In the genomic region with DNA sequence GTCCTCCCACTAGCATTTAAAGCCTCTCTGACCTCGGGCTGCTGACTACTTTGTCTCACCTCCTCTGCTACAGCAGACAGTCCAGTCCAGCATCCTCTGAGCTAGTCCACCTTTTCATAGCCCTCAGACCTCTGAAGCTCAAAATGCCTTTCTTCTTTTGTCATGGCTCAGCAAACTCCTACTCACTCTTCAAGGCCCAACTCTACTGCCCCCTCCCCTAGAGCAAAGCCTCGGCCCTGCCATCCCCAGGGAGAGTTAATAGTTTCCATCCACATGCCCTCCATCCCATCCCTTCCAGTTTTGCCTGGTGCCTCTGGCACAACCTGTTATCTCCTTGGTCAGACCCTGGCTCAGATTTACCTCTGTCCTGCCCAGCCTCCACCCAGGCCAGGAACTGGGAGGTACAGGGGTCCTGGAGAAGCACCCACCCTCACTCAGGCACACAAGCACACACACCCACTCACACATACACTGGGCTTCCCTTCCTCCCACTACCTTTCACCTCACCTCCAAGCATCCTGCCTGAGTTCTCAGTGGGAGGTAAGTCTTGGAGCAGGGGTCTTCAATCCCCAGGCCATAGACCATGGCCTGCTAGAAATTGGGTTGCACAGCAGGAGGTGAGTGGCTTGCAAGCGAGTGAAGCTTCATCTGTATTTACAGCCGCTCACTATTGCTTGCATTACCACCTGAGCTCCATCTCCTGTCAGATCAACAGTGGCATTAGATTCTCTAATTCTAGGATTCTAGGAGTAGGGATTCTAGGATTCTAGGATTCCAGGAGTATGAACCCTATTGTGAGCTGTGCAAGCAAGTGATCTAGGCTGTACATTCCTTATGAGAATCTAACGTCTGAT, we compare ENCODE assay signal across 20 cellular contexts. TPM values are rescaled to one million over a fixed set of nuclear protein-coding genes. Genes with fewer than 3 reads are reported as not detected.
DNase-seq lines count a peak whose midpoint lies in the region; ATAC-seq, FAIRE-seq and TF ChIP-seq lines count a peak whose summit lies in the region.
"Had no signal": no experiment of that assay in that cellular context is flagged by ENCODE, and none has a peak within 500 bp of the region (broad histone marks: within the 10 kb centered on the region; RNA-seq: fewer than 3 reads in every experiment).

No MANE protein-coding gene starts in this region.

- TF ChIP-seq EP300 in K562 (IDR thresholded peaks at IDR 0.05; ENCODE audit: low read length) = no peak
- TF ChIP-seq EP300 in stomach (IDR thresholded peaks at IDR 0.05) = no peak

- no peaks in the 10 kb centered on the region for H3K9me1 ChIP-seq in K562 (ENCODE audit: control insufficient read depth, insufficient read depth, low read length)

- no peak overlapping the region for H3K9ac ChIP-seq in K562 (ENCODE audit: insufficient read depth in 1 of 2, low read depth in 2 of 2, low read length in 2 of 2)
- H3K9ac ChIP-seq: GM23248 had no signal

- no peak overlapping the region for H3K4me2 ChIP-seq in K562 (ENCODE audit: insufficient read depth, low read length)
- H3K4me2 ChIP-seq: A549, PC-9 had no signal

- intact Hi-C loops in MCF 10A (cut with micrococcal nuclease) = no loop called here
- intact Hi-C loops in breast epithelium (cut with DNase I; ENCODE audit: low total_unique reads) = no loop called here
- intact Hi-C loops in K562 (cut with micrococcal nuclease) = no loop called here
- intact Hi-C loops in stomach (cut with DNase I; ENCODE audit: low total_unique reads) = no loop called here

- 68% methylated on average over 5 of the region's 5 CpGs for WGBS in K562 (ENCODE audit: insufficient coverage, low coverage, missing lambda C conversion rate)
- 80 to 89% (median 85%) methylated on average over 5 of the region's 5 CpGs for WGBS in stomach, 5 donors

- CTCF ChIA-PET in MCF 10A (lab: Yijun Ruan, JAX) = interaction anchor here (0.6 to 5.4 kb wide), 8 partner anchors 9 to 440 kb away, joined by 3 to 38 read pairs (median 4); a partner anchor contains a TSS
- CTCF ChIA-PET in K562 (lab: Yijun Ruan, JAX; ENCODE audit: low intra/inter-chr PET ratio) = no interaction called here

- H3K27me3 Mint-ChIP-seq in MCF 10A (ENCODE audit: insufficient read depth, unreplicated experiment) = peaks cover 3% of the 10 kb centered on the region
- no peaks in the 10 kb centered on the region for H3K27me3 Mint-ChIP-seq in nephron (ENCODE audit: low read depth)

- no peaks in the 10 kb centered on the region for H3K79me2 ChIP-seq in K562 (ENCODE audit: control insufficient read depth, insufficient read depth, low read length)

- no peaks in the 10 kb centered on the region for H3K36me3 ChIP-seq in breast epithelium
- peaks cover 10% of the 10 kb centered on the region; the same call in 2 of the 3 replicates for H3K36me3 ChIP-seq in K562 (ENCODE audit: control insufficient read depth, insufficient read depth, low read length)
- peaks cover 0 to 20% (median 13%) of the 10 kb centered on the region in 4 donors for H3K36me3 ChIP-seq in stomach
- H3K36me3 ChIP-seq: HAP-1 had no signal

- H3K36me3 Mint-ChIP-seq in MCF 10A (ENCODE audit: insufficient read depth, unreplicated experiment) (peaks cover 39% of the 10 kb centered on the region), nephron (ENCODE audit: low read depth) (peaks cover 18% of the 10 kb centered on the region)

- H4K20me1 ChIP-seq in K562 (replicated peaks; ENCODE audit: control insufficient read depth, insufficient read depth, low read length) = no peaks in the 10 kb centered on the region

- TF ChIP-seq POLR2A in breast epithelium (IDR thresholded peaks at IDR 0.05) = no peak
- no peak for TF ChIP-seq POLR2A in K562 (conservative IDR thresholded peaks at IDR 0.05)
- no peak for TF ChIP-seq POLR2A in stomach (IDR thresholded peaks at IDR 0.05)

- FAIRE-seq in K562 (lab: Jason Lieb, UNC) = no peak
- FAIRE-seq: A549, GM12891 had no signal

- TF ChIP-seq RAD21 in K562 (CRISPR knock-in tag; conservative IDR thresholded peaks at IDR 0.05 in 1 of 2, IDR thresholded peaks at IDR 0.05 in 1 of 2) = no peak

- BruUV-seq in MCF 10A (replicated peaks; lab: Mats Ljungman, UMichigan) (no TSS peak), K562 (replicated peaks; lab: Mats Ljungman, UMichigan) (no TSS peak)

- H3K27me3 ChIP-seq in breast epithelium = no peaks in the 10 kb centered on the region
- no peaks in the 10 kb centered on the region for H3K27me3 ChIP-seq in K562 (ENCODE audit: control insufficient read depth in 2 of 2, insufficient read depth in 2 of 2, low read length in 2 of 2)
- H3K27me3 ChIP-seq in stomach = no peaks in the 10 kb centered on the region
- H3K27me3 ChIP-seq: SJSA1 had no signal

- H3K4me1 Mint-ChIP-seq in MCF 10A (ENCODE audit: insufficient read depth, unreplicated experiment) (no peaks in the 10 kb centered on the region), nephron (peaks cover 41% of the 10 kb centered on the region)

- DNase-seq in MCF 10A (ENCODE audit: unreplicated experiment) (no peak), breast epithelium (ENCODE audit: low spot score in 2 of 2) (no peak), K562 (ENCODE audit: extremely low read depth in 1 of 4, low spot score in 3 of 4) (no peak), stomach (peak; percentile 4), GDM1 (lab: John Stamatoyannopoulos, UW) (no peak), GM03348 (ENCODE audit: low spot score) (no peak), NCI-H2196 treated with DMSO at 0.1 percent for 48 hours (lab: John Stamatoyannopoulos, UW; ENCODE audit: unreplicated experiment) (no peak)
- DNase-seq: CD4-positive, alpha-beta T cell; GM23248; KG1; NCI-H1417; NCI-H187; NCI-H345; NCI-H524 treated with DMSO at 0.1 percent for 48 hours; PC-9 had no signal

- H3K4me3 Mint-ChIP-seq in MCF 10A (ENCODE audit: unreplicated experiment) (no peak overlapping the region), nephron (peak overlapping the region in 1 of 3 experiments; percentile 56)
- H3K4me3 Mint-ChIP-seq: CD4-positive, alpha-beta T cell had no signal

- H3K27ac Mint-ChIP-seq in MCF 10A (ENCODE audit: low read depth, unreplicated experiment) (peak overlapping the region; percentile 43), nephron (peak overlapping the region; percentile 82 to 93 (median 84))
- H3K27ac Mint-ChIP-seq: CD4-positive, alpha-beta T cell had no signal

- H3K9me3 ChIP-seq in breast epithelium (no peaks in the 10 kb centered on the region), K562 (replicated peaks; ENCODE audit: control insufficient read depth, insufficient read depth, low read depth, low read length) (no peaks in the 10 kb centered on the region), stomach (no peaks in the 10 kb centered on the region)
- H3K9me3 ChIP-seq: A549, HAP-1, SJSA1 had no signal

- no peak for TF ChIP-seq CTCF in MCF 10A (IDR thresholded peaks at IDR 0.05; ENCODE audit: unreplicated experiment)
- TF ChIP-seq CTCF in breast epithelium (IDR thresholded peaks at IDR 0.05) = no peak
- TF ChIP-seq CTCF in K562 (IDR thresholded peaks at IDR 0.05 in 2 of 3, conservative IDR thresholded peaks at IDR 0.05 in 1 of 3; ENCODE audit: insufficient read depth in 2 of 3, low read depth in 1 of 3, low read length in 3 of 3) = no peak
- TF ChIP-seq CTCF in nephron (IDR thresholded peaks at IDR 0.05; ENCODE audit: unreplicated experiment in 3 of 3) = no peak
- TF ChIP-seq CTCF in stomach (IDR thresholded peaks at IDR 0.05) = no peak

- H3K9me3 Mint-ChIP-seq in MCF 10A (ENCODE audit: unreplicated experiment) (no peaks in the 10 kb centered on the region), nephron (no peaks in the 10 kb centered on the region)
- H3K9me3 Mint-ChIP-seq: CD4-positive, alpha-beta T cell had no signal

- H3K4me3 ChIP-seq in breast epithelium = no peak overlapping the region
- no peak overlapping the region for H3K4me3 ChIP-seq in K562
- H3K4me3 ChIP-seq in stomach = no peak overlapping the region
- H3K4me3 ChIP-seq: A549, GM23248, HAP-1, PC-9, SJSA1 had no signal

- no peak overlapping the region for H2AFZ ChIP-seq in K562 (ENCODE audit: low read depth, low read length)
- H2AFZ ChIP-seq: GM23248, PC-9 had no signal

- no peak overlapping the region for H3K27ac ChIP-seq in breast epithelium
- H3K27ac ChIP-seq in K562 (ENCODE audit: extremely low read depth, low read depth, low read length) = no peak overlapping the region
- no peak overlapping the region for H3K27ac ChIP-seq in stomach
- H3K27ac ChIP-seq: A549, GM23248, PC-9, SJSA1 had no signal

- ATAC-seq in K562 = no peak
- ATAC-seq: A549 had no signal

- H3K4me1 ChIP-seq in breast epithelium = no peaks in the 10 kb centered on the region
- H3K4me1 ChIP-seq in K562 (replicated peaks in 1 of 2; ENCODE audit: control insufficient read depth in 2 of 2, insufficient read depth in 2 of 2, low read length in 2 of 2) = peaks cover 42 to 58% of the 10 kb centered on the region in 2 experiments; a peak in 4 of 5 replicates
- peaks cover 0 to 21% (median 10%) of the 10 kb centered on the region in 4 donors for H3K4me1 ChIP-seq in stomach
- H3K4me1 ChIP-seq: A549, HAP-1 had no signal

- POLR2A ChIA-PET in MCF 10A (lab: Yijun Ruan, JAX) = interaction anchor here (1.1 to 1.5 kb wide), 3 partner anchors 11 to 18 kb away, joined by 3 to 4 read pairs (median 4); no protein-coding TSS in a partner anchor
- POLR2A ChIA-PET in K562 (lab: Yijun Ruan, JAX) = interaction anchor here (0.7 kb wide), 2 partner anchors 145 to 210 kb away, joined by 4 read pairs; no protein-coding TSS in a partner anchor

- in situ Hi-C loops in K562 (cut with MboI) = no loop called here

RNA-seq across cellular contexts. Expression of a gene that starts 18.1 kb away (rescaled TPM):
- total RNA-seq in MCF 10A (2022) (91.4 and 101 TPM in 2 replicates), breast epithelium (100 to 1,000 TPM in 1 of 3 donors, 10 to 100 TPM in 1, 1 to 10 TPM in 1; 9.0 to 102 (median 71.4) TPM), K562 (2014; rRNA removed) (13.1 and 22.8 TPM in 2 replicates), K562 (2014; rRNA removed; fragmentation: Illumina TruSeq; extraction: Trizol) (3.5 and 4.5 TPM in 2 replicates), K562 (2015; rRNA removed; fragmentation: Illumina TruSeq; extraction: Trizol) (12.1 and 12.3 TPM in 2 replicates), K562 (2021) (31.5 and 32.8 TPM in 2 replicates), stomach (10 to 100 TPM in 4 of 5 donors, not detected in 1; 13.9 to 37.8 (median 25.4) TPM)
- total RNA-seq in K562 (2011; cell fraction: chromatin; rRNA removed; ENCODE audit: low replicate concordance) = 15.3 and 55.6 TPM in 2 replicates
- total RNA-seq in K562 (2011; cell fraction: nucleolus; rRNA removed) = 40.3 and 43.7 TPM in 2 replicates
- 22.2 and 23.8 TPM in 2 replicates for total RNA-seq in K562 (2011; cell fraction: nucleoplasm; rRNA removed)
- polyA plus RNA-seq in K562 (2011; rRNA removed) (13.6 and 17.2 TPM in 2 replicates), K562 (2014; fragmentation: Illumina TruSeq; extraction: Trizol) (28.9 and 44.6 TPM in 2 replicates), K562 (2014; fragmentation: Nextera tagmentation; extraction: Ambion mirVana) (under 1 TPM; 0.28 to 0.73 TPM), K562 (2014; rRNA removed) (14.0 and 21.3 TPM in 2 replicates), stomach (10 to 100 TPM; 11.2 to 52.4 (median 16.1) TPM)
- polyA plus RNA-seq in K562 (2011; cell fraction: cytosol; rRNA removed) = 29.6 and 178 TPM in 2 replicates
- 34.4 and 101 TPM in 2 replicates for polyA plus RNA-seq in K562 (2011; cell fraction: nucleus; rRNA removed)
- 25.0 and 31.0 TPM in 2 replicates for polyA plus RNA-seq in K562 (2012)
- polyA minus RNA-seq in K562 (2011; rRNA and poly(A)+ RNA removed) = 3.7 and 7.8 TPM in 2 replicates
- 29.4 and 30.8 TPM in 2 replicates for polyA minus RNA-seq in K562 (2011; cell fraction: cytosol; rRNA and poly(A)+ RNA removed)
- 19.0 and 26.5 TPM in 2 replicates for polyA minus RNA-seq in K562 (2011; cell fraction: nucleus; rRNA and poly(A)+ RNA removed)
- total RNA-seq: CD4-positive, alpha-beta T cell had no signal

RNA-seq across cellular contexts. Expression of a gene that starts 18.6 kb away (rescaled TPM):
- 13.5 and 17.5 TPM in 2 replicates for total RNA-seq in MCF 10A (2022)
- total RNA-seq in breast epithelium = 1 to 10 TPM; 1.3 to 4.5 (median 2.3) TPM
- total RNA-seq in K562 (2011; cell fraction: chromatin; rRNA removed; ENCODE audit: low replicate concordance) = 10.8 and 13.1 TPM in 2 replicates
- 15.8 and 21.3 TPM in 2 replicates for total RNA-seq in K562 (2011; cell fraction: nucleolus; rRNA removed)
- total RNA-seq in K562 (2011; cell fraction: nucleoplasm; rRNA removed) = 10.2 and 12.6 TPM in 2 replicates
- 6.5 and 7.9 TPM in 2 replicates for total RNA-seq in K562 (2014; rRNA removed)
- total RNA-seq in K562 (2014; rRNA removed; fragmentation: Illumina TruSeq; extraction: Trizol) = 5.7 and 6.2 TPM in 2 replicates
- 4.5 and 4.8 TPM in 2 replicates for total RNA-seq in K562 (2015; rRNA removed; fragmentation: Illumina TruSeq; extraction: Trizol)
- total RNA-seq in K562 (2021) = 7.6 and 9.6 TPM in 2 replicates
- 5.2 and 9.5 TPM in 2 replicates for polyA plus RNA-seq in K562 (2011; rRNA removed)
- polyA plus RNA-seq in K562 (2011; cell fraction: cytosol; rRNA removed) = 3.8 and 8.4 TPM in 2 replicates
- polyA plus RNA-seq in K562 (2011; cell fraction: nucleus; rRNA removed) = 9.1 and 22.6 TPM in 2 replicates
- 1.1 and 2.8 TPM in 2 replicates for polyA plus RNA-seq in K562 (2012)
- polyA plus RNA-seq in K562 (2014; fragmentation: Illumina TruSeq; extraction: Trizol) = 5.8 and 6.1 TPM in 2 replicates
- 1 to 10 TPM; 2.7 to 2.9 TPM for polyA plus RNA-seq in K562 (2014; fragmentation: Nextera tagmentation; extraction: Ambion mirVana)
- 6.0 and 7.0 TPM in 2 replicates for polyA plus RNA-seq in K562 (2014; rRNA removed)
- 4.2 and 9.2 TPM in 2 replicates for polyA minus RNA-seq in K562 (2011; rRNA and poly(A)+ RNA removed)
- 4.4 and 7.5 TPM in 2 replicates for polyA minus RNA-seq in K562 (2011; cell fraction: cytosol; rRNA and poly(A)+ RNA removed)
- polyA minus RNA-seq in K562 (2011; cell fraction: nucleus; rRNA and poly(A)+ RNA removed) = 7.0 and 13.3 TPM in 2 replicates
- total RNA-seq in stomach = 10 to 100 TPM in 1 of 5 donors, 1 to 10 TPM in 1, under 1 TPM in 1, not detected in 2; 0.37 to 24.5 (median 6.1) TPM
- under 1 TPM; 0.31 to 0.61 (median 0.45) TPM for polyA plus RNA-seq in stomach

RNA-seq across cellular contexts. Expression of a gene that starts 47.9 kb away (rescaled TPM):
- total RNA-seq in MCF 10A (2022) (53.1 and 91.1 TPM in 2 replicates), breast epithelium (10 to 100 TPM; 21.8 to 34.8 (median 26.2) TPM), K562 (2014; rRNA removed) (11.9 and 12.1 TPM in 2 replicates), K562 (2014; rRNA removed; fragmentation: Illumina TruSeq; extraction: Trizol) (11.6 and 12.7 TPM in 2 replicates), K562 (2015; rRNA removed; fragmentation: Illumina TruSeq; extraction: Trizol) (11.2 and 11.4 TPM in 2 replicates), K562 (2021) (14.2 and 14.3 TPM in 2 replicates), stomach (100 to 1,000 TPM in 1 of 5 donors, 10 to 100 TPM in 4; 18.7 to 109 (median 37.9) TPM)
- total RNA-seq in K562 (2011; cell fraction: chromatin; rRNA removed; ENCODE audit: low replicate concordance) = 85.5 and 109 TPM in 2 replicates
- total RNA-seq in K562 (2011; cell fraction: nucleolus; rRNA removed) = 93.4 and 102 TPM in 2 replicates
- 98.7 and 106 TPM in 2 replicates for total RNA-seq in K562 (2011; cell fraction: nucleoplasm; rRNA removed)
- polyA plus RNA-seq in K562 (2011; rRNA removed) (50.0 and 59.7 TPM in 2 replicates), K562 (2014; fragmentation: Illumina TruSeq; extraction: Trizol) (10.7 and 12.5 TPM in 2 replicates), K562 (2014; fragmentation: Nextera tagmentation; extraction: Ambion mirVana) (10 to 100 TPM; 17.9 to 29.2 TPM), K562 (2014; rRNA removed) (9.6 and 10.7 TPM in 2 replicates), stomach (10 to 100 TPM in 2 of 3 donors, 1 to 10 TPM in 1; 9.0 to 21.2 (median 20.4) TPM)
- 34.9 and 51.8 TPM in 2 replicates for polyA plus RNA-seq in K562 (2011; cell fraction: cytosol; rRNA removed)
- polyA plus RNA-seq in K562 (2011; cell fraction: nucleus; rRNA removed) = 59.8 and 76.7 TPM in 2 replicates
- 20.8 and 31.5 TPM in 2 replicates for polyA plus RNA-seq in K562 (2012)
- polyA minus RNA-seq in K562 (2011; rRNA and poly(A)+ RNA removed) = 50.0 and 59.9 TPM in 2 replicates
- polyA minus RNA-seq in K562 (2011; cell fraction: cytosol; rRNA and poly(A)+ RNA removed) = 21.2 and 21.5 TPM in 2 replicates
- polyA minus RNA-seq in K562 (2011; cell fraction: nucleus; rRNA and poly(A)+ RNA removed) = 18.2 and 27.4 TPM in 2 replicates
- total RNA-seq: CD4-positive, alpha-beta T cell had no signal
